Comparison of ENCODE assay signal across 19 cellular contexts in the genomic region with DNA sequence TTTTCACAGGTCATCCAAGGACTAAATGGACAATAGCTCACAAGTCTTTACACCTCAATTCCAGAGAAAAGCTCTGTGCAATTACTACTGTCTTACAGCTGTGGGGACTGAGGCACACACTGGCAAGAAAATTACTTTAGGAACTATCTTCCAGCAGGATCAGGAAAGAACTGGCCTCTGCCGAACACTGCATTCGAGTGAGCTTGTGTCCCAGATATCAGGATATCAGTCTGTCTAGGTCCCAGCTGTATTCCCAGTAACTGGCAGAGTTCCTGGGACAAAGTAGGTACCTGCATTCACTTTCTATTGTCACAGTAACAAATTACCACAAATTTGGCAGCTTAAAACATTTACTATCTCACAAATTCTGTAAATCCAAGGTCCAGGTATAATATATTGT.
DNase-seq lines count a peak whose midpoint lies in the region; ATAC-seq, FAIRE-seq and TF ChIP-seq lines count a peak whose summit lies in the region.
"Had no signal": no experiment of that assay in that cellular context is flagged by ENCODE, and none has a peak within 500 bp of the region (broad histone marks: within the 10 kb centered on the region; RNA-seq: fewer than 3 reads in every experiment).

No MANE protein-coding gene starts in this region.

- ATAC-seq in activated CD4-positive, CD25-positive, alpha-beta regulatory T cell treated with anti-CD3 and anti-CD28 coated beads, Interleukin-2, amount 50 U/mL, for 24 hours = no peak
- ATAC-seq: A549 had no signal

- no peaks in the 10 kb centered on the region for H3K9me3 ChIP-seq in small intestine (ENCODE audit: control insufficient read depth, low read depth)
- H3K9me3 ChIP-seq: A549 had no signal

- TF ChIP-seq CTCF in 22Rv1 (IDR thresholded peaks at IDR 0.05) (no peak), C4-2B (conservative IDR thresholded peaks at IDR 0.05) (no peak), VCaP (conservative IDR thresholded peaks at IDR 0.05) (no peak)

- DNase-seq in small intestine (peak; percentile 4), NCI-H187 treated with DMSO at 0.1 percent for 48 hours (lab: John Stamatoyannopoulos, UW) (no peak)
- DNase-seq in activated naive CD4-positive, alpha-beta T cell (lab: John Stamatoyannopoulos, UW) = no peak
- DNase-seq: AML-193; CD4-positive, alpha-beta memory T cell; DMS153; DMS79; GDM1; GM23248; HCEC 1CT; HFFc6 had no signal

- WGBS in small intestine, 3 donors = 19 to 57% (median 25%) methylated on average over 2 of the region's 2 CpGs

- H3K27ac ChIP-seq in 22Rv1 (peak overlapping the region; percentile 57), C4-2B (peak overlapping the region; percentile 46; the same call in 1 of the 2 replicates), VCaP (peak overlapping the region; percentile 29), small intestine (ENCODE audit: low read depth in 1 of 2, low read length in 1 of 2) (no peak overlapping the region)
- H3K27ac ChIP-seq: GM23248 had no signal

- H3K4me3 ChIP-seq in small intestine (ENCODE audit: low read depth in 1 of 2, low read length in 2 of 2) = no peak overlapping the region
- H3K4me3 ChIP-seq: A549, GM23248 had no signal

- no peaks in the 10 kb centered on the region for H3K27me3 ChIP-seq in small intestine (ENCODE audit: control insufficient read depth in 2 of 2, insufficient read depth in 2 of 2, low read length in 2 of 2)

- no peak for FAIRE-seq in small intestine (lab: Jason Lieb, UNC)
- FAIRE-seq: GM12892, GM18507, H54 had no signal

- H3K4me1 ChIP-seq in small intestine (ENCODE audit: control insufficient read depth in 2 of 2, insufficient read depth in 1 of 2, low read depth in 1 of 2, low read length in 1 of 2) = no peaks in the 10 kb centered on the region

- no peaks in the 10 kb centered on the region for H3K36me3 ChIP-seq in small intestine (ENCODE audit: control insufficient read depth in 2 of 2, insufficient read depth in 2 of 2, low read length in 2 of 2)

Comparison
In these comparisons a context has a peak if more than half of its experiments do, and no peak if none do; other contexts are left out.
1. H3K27ac ChIP-seq: peak in 22Rv1 (single experiment), C4-2B (single experiment) and VCaP (single experiment); none in small intestine (0 of 2).